Comparison of ENCODE assay signal across 1 cellular context in genomic region chr2:55232084-55232862, GRCh38.
TF ChIP-seq lines count a peak whose summit lies in the region.

TSS of gene CLHC1 (minus strand) at chr2:55232293. CDS start at chr2:55222411, 9,882 bp downstream.
TSS of gene RPS27A (plus strand) at chr2:55232688. CDS start at chr2:55232825, 137 bp downstream.

TF ChIP-seq in WTC11, 78 proteins besides CTCF, POLR2A, EP300 and RAD21 (continued from another document):
- TF ChIP-seq, protein P1, sequence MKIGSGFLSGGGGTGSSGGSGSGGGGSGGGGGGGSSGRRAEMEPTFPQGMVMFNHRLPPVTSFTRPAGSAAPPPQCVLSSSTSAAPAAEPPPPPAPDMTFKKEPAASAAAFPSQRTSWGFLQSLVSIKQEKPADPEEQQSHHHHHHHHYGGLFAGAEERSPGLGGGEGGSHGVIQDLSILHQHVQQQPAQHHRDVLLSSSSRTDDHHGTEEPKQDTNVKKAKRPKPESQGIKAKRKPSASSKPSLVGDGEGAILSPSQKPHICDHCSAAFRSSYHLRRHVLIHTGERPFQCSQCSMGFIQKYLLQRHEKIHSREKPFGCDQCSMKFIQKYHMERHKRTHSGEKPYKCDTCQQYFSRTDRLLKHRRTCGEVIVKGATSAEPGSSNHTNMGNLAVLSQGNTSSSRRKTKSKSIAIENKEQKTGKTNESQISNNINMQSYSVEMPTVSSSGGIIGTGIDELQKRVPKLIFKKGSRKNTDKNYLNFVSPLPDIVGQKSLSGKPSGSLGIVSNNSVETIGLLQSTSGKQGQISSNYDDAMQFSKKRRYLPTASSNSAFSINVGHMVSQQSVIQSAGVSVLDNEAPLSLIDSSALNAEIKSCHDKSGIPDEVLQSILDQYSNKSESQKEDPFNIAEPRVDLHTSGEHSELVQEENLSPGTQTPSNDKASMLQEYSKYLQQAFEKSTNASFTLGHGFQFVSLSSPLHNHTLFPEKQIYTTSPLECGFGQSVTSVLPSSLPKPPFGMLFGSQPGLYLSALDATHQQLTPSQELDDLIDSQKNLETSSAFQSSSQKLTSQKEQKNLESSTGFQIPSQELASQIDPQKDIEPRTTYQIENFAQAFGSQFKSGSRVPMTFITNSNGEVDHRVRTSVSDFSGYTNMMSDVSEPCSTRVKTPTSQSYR (CRISPR knock-in tag; IDR thresholded peaks at IDR 0.05), result no peak
- TF ChIP-seq ATF3 (CRISPR knock-in tag; conservative IDR thresholded peaks at IDR 0.05), result no peak
- no peak for TF ChIP-seq HMGA2 (CRISPR knock-in tag; IDR thresholded peaks at IDR 0.05)
- TF ChIP-seq ERG (CRISPR knock-in tag; IDR thresholded peaks at IDR 0.05), result no peak
- 0 out of 2 replicates have a peak, but pooled peaks have one; percentile 40 for TF ChIP-seq ESRRA (CRISPR knock-in tag; IDR thresholded peaks at IDR 0.05; ENCODE audit: borderline replicate concordance)
- TF ChIP-seq ZBTB21 (CRISPR knock-in tag; IDR thresholded peaks at IDR 0.05; ENCODE audit: borderline replicate concordance), result no peak; the same call in 1 of the 2 replicates
- TF ChIP-seq, protein P2, sequence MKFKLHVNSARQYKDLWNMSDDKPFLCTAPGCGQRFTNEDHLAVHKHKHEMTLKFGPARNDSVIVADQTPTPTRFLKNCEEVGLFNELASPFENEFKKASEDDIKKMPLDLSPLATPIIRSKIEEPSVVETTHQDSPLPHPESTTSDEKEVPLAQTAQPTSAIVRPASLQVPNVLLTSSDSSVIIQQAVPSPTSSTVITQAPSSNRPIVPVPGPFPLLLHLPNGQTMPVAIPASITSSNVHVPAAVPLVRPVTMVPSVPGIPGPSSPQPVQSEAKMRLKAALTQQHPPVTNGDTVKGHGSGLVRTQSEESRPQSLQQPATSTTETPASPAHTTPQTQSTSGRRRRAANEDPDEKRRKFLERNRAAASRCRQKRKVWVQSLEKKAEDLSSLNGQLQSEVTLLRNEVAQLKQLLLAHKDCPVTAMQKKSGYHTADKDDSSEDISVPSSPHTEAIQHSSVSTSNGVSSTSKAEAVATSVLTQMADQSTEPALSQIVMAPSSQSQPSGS (CRISPR knock-in tag; IDR thresholded peaks at IDR 0.05; ENCODE audit: borderline replicate concordance, low read depth), result no peak
- TF ChIP-seq GRHL2 (CRISPR knock-in tag; IDR thresholded peaks at IDR 0.05; ENCODE audit: insufficient replicate concordance, severe bottlenecking), result no peak
- TF ChIP-seq NR3C1 (CRISPR knock-in tag; conservative IDR thresholded peaks at IDR 0.05; ENCODE audit: low read depth), result no peak
- TF ChIP-seq TEAD4 (CRISPR knock-in tag; IDR thresholded peaks at IDR 0.05), result 0 out of 2 replicates have a peak, but pooled peaks have one; percentile 23
- TF ChIP-seq, protein P3, sequence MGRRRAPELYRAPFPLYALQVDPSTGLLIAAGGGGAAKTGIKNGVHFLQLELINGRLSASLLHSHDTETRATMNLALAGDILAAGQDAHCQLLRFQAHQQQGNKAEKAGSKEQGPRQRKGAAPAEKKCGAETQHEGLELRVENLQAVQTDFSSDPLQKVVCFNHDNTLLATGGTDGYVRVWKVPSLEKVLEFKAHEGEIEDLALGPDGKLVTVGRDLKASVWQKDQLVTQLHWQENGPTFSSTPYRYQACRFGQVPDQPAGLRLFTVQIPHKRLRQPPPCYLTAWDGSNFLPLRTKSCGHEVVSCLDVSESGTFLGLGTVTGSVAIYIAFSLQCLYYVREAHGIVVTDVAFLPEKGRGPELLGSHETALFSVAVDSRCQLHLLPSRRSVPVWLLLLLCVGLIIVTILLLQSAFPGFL (CRISPR knock-in tag; IDR thresholded peaks at IDR 0.05; ENCODE audit: borderline replicate concordance), result peak; percentile 64; the same call in 1 of the 2 replicates
- TF ChIP-seq, protein P4, sequence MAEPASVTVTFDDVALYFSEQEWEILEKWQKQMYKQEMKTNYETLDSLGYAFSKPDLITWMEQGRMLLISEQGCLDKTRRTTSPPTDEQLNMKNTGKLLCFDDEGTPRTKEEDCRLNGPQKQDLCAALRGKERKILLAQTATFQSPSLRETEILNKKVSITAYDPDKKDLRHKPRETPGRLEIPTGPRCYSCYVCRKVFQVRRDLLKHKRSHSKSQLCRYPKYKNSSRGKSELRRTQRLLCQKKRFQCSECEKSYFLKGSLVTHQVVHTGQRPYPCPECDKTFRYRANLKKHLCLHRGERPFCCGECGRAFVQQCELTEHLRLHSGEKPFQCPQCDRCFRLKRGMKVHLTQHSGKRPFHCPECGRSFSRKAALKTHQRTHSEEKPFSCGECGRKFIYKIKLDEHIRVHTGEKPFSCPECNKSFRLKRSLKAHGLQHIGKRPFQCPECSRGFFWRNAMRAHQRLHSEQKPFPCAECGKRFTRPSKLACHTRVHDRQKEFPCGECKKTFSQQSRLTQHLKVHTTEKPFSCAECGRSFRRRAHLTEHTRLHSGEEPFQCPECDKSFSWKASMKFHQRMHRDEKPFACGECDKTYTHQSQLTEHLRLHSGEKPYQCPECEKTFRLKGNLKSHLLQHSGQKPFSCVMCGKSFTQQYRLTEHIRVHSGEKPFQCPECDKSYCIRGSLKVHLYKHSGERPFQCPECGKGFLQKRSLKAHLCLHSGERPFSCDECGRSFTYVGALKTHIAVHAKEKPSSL (CRISPR knock-in tag; conservative IDR thresholded peaks at IDR 0.05), result no peak
- TF ChIP-seq, protein P5, sequence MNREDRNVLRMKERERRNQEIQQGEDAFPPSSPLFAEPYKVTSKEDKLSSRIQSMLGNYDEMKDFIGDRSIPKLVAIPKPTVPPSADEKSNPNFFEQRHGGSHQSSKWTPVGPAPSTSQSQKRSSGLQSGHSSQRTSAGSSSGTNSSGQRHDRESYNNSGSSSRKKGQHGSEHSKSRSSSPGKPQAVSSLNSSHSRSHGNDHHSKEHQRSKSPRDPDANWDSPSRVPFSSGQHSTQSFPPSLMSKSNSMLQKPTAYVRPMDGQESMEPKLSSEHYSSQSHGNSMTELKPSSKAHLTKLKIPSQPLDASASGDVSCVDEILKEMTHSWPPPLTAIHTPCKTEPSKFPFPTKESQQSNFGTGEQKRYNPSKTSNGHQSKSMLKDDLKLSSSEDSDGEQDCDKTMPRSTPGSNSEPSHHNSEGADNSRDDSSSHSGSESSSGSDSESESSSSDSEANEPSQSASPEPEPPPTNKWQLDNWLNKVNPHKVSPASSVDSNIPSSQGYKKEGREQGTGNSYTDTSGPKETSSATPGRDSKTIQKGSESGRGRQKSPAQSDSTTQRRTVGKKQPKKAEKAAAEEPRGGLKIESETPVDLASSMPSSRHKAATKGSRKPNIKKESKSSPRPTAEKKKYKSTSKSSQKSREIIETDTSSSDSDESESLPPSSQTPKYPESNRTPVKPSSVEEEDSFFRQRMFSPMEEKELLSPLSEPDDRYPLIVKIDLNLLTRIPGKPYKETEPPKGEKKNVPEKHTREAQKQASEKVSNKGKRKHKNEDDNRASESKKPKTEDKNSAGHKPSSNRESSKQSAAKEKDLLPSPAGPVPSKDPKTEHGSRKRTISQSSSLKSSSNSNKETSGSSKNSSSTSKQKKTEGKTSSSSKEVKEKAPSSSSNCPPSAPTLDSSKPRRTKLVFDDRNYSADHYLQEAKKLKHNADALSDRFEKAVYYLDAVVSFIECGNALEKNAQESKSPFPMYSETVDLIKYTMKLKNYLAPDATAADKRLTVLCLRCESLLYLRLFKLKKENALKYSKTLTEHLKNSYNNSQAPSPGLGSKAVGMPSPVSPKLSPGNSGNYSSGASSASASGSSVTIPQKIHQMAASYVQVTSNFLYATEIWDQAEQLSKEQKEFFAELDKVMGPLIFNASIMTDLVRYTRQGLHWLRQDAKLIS (CRISPR knock-in tag; IDR thresholded peaks at IDR 0.05; ENCODE audit: borderline replicate concordance), result no peak; the same call in 1 of the 2 replicates
- TF ChIP-seq, protein P6, sequence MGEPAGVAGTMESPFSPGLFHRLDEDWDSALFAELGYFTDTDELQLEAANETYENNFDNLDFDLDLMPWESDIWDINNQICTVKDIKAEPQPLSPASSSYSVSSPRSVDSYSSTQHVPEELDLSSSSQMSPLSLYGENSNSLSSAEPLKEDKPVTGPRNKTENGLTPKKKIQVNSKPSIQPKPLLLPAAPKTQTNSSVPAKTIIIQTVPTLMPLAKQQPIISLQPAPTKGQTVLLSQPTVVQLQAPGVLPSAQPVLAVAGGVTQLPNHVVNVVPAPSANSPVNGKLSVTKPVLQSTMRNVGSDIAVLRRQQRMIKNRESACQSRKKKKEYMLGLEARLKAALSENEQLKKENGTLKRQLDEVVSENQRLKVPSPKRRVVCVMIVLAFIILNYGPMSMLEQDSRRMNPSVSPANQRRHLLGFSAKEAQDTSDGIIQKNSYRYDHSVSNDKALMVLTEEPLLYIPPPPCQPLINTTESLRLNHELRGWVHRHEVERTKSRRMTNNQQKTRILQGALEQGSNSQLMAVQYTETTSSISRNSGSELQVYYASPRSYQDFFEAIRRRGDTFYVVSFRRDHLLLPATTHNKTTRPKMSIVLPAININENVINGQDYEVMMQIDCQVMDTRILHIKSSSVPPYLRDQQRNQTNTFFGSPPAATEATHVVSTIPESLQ (CRISPR knock-in tag; IDR thresholded peaks at IDR 0.05), result no peak
- no peak for TF ChIP-seq ZNF121 (CRISPR knock-in tag; IDR thresholded peaks at IDR 0.05)
- no peak for TF ChIP-seq CREB1 (CRISPR knock-in tag; IDR thresholded peaks at IDR 0.05)
- TF ChIP-seq, protein P7, sequence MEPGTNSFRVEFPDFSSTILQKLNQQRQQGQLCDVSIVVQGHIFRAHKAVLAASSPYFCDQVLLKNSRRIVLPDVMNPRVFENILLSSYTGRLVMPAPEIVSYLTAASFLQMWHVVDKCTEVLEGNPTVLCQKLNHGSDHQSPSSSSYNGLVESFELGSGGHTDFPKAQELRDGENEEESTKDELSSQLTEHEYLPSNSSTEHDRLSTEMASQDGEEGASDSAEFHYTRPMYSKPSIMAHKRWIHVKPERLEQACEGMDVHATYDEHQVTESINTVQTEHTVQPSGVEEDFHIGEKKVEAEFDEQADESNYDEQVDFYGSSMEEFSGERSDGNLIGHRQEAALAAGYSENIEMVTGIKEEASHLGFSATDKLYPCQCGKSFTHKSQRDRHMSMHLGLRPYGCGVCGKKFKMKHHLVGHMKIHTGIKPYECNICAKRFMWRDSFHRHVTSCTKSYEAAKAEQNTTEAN (CRISPR knock-in tag; IDR thresholded peaks at IDR 0.05), result 0 out of 2 replicates have a peak, but pooled peaks have one; percentile 38
- TF ChIP-seq TEAD1 (CRISPR knock-in tag; IDR thresholded peaks at IDR 0.05), result peak; percentile 71
- TF ChIP-seq NFATC4 (CRISPR knock-in tag; IDR thresholded peaks at IDR 0.05), result no peak
- TF ChIP-seq ATF1 (CRISPR knock-in tag; IDR thresholded peaks at IDR 0.05), result no peak
- no peak for TF ChIP-seq ZNF423 (CRISPR knock-in tag; IDR thresholded peaks at IDR 0.05)
- no peak for TF ChIP-seq TP53 (CRISPR knock-in tag; IDR thresholded peaks at IDR 0.05)
- no peak for TF ChIP-seq FOXJ3 (CRISPR knock-in tag; IDR thresholded peaks at IDR 0.05; ENCODE audit: borderline replicate concordance)
- TF ChIP-seq PRRX2 (CRISPR knock-in tag; IDR thresholded peaks at IDR 0.05), result no peak
- TF ChIP-seq, protein P8, sequence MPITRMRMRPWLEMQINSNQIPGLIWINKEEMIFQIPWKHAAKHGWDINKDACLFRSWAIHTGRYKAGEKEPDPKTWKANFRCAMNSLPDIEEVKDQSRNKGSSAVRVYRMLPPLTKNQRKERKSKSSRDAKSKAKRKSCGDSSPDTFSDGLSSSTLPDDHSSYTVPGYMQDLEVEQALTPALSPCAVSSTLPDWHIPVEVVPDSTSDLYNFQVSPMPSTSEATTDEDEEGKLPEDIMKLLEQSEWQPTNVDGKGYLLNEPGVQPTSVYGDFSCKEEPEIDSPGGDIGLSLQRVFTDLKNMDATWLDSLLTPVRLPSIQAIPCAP (CRISPR knock-in tag; IDR thresholded peaks at IDR 0.05), result no peak; the same call in 1 of the 2 replicates
